Comparison of ENCODE assay signal across 9 cellular contexts in genomic region chr20:17616480-17617211, GRCh38. TPM values are rescaled to one million over a fixed set of nuclear protein-coding genes. Genes with fewer than 3 reads are reported as not detected.
DNase-seq lines count a peak whose midpoint lies in the region; ATAC-seq and TF ChIP-seq lines count a peak whose summit lies in the region.
"Had no signal": no experiment of that assay in that cellular context is flagged by ENCODE, and none has a peak within 500 bp of the region (broad histone marks: within the 10 kb centered on the region; RNA-seq: fewer than 3 reads in every experiment).

No MANE protein-coding gene starts in this region.

- DNase-seq in right cardiac atrium (peak in 2 of 3 donors; percentile 49 to 58), heart right ventricle (no peak), body of pancreas (no peak), ovary (peak in 3 of 5 donors; percentile 25 to 35 (median 32)), NCI-H146 (lab: John Stamatoyannopoulos, UW) (no peak)
- no peak for DNase-seq in stimulated activated CD4-positive, alpha-beta T cell treated with anti-CD3 and anti-CD28 coated beads, Interleukin-15, amount 100 ng/mL, for 24 hours
- DNase-seq: NCI-H1436 treated with DMSO at 0.1 percent for 48 hours had no signal

- H3K27me3 ChIP-seq in right cardiac atrium (ENCODE audit: control insufficient read depth, insufficient read depth) (no peaks in the 10 kb centered on the region), heart right ventricle (no peaks in the 10 kb centered on the region), body of pancreas (no peaks in the 10 kb centered on the region), ovary (no peaks in the 10 kb centered on the region)

- TF ChIP-seq POLR2A in body of pancreas (IDR thresholded peaks at IDR 0.05) (no peak), ovary (IDR thresholded peaks at IDR 0.05) (no peak)

- H3K27ac ChIP-seq in right cardiac atrium (ENCODE audit: low read length) (no peak overlapping the region), heart right ventricle (peak overlapping the region in 2 of 10 donors; percentile 7 to 62), body of pancreas (peak overlapping the region in 3 of 4 donors; percentile 31 to 83 (median 74)), ovary (no peak overlapping the region)

- WGBS in right cardiac atrium, result 82% methylated on average over 22 of the region's 22 CpGs
- 86 to 88% methylated on average over 22 of the region's 22 CpGs for WGBS in heart right ventricle, 2 donors
- 65 to 77% methylated on average over 19 to 20 of the region's 22 CpGs for WGBS in body of pancreas, 2 donors
- 84 to 87% (median 86%) methylated on average over 22 of the region's 22 CpGs for WGBS in ovary, 3 donors

- H3K36me3 ChIP-seq in heart right ventricle (peaks cover 0 to 97% (median 21%) of the 10 kb centered on the region in 9 donors), body of pancreas (replicated peaks in 1 of 2; ENCODE audit: insufficient read depth in 1 of 2, low read depth in 2 of 2) (peaks cover 29 to 42% of the 10 kb centered on the region in 2 donors), ovary (no peaks in the 10 kb centered on the region)

- no peak for TF ChIP-seq EP300 in ovary (IDR thresholded peaks at IDR 0.05)

- no peak for ATAC-seq in right cardiac atrium
- no peak for ATAC-seq in heart right ventricle
- ATAC-seq in body of pancreas, result no peak
- no peak for ATAC-seq in HG02610 (IDR thresholded peaks at IDR 0.05; ENCODE audit: unreplicated experiment)
- ATAC-seq in GM18502 (IDR thresholded peaks at IDR 0.05; ENCODE audit: poor library complexity, unreplicated experiment), result no peak

- no peak overlapping the region for H3K4me3 ChIP-seq in right cardiac atrium (ENCODE audit: low read length)
- no peak overlapping the region for H3K4me3 ChIP-seq in heart right ventricle
- H3K4me3 ChIP-seq in body of pancreas, result no peak overlapping the region
- no peak overlapping the region for H3K4me3 ChIP-seq in ovary

- H3K4me1 ChIP-seq in right cardiac atrium (ENCODE audit: control insufficient read depth, insufficient read depth, low read length), result peaks cover 8% of the 10 kb centered on the region
- peaks cover 23 to 59% (median 38%) of the 10 kb centered on the region in 9 donors for H3K4me1 ChIP-seq in heart right ventricle
- peaks cover 68% of the 10 kb centered on the region for H3K4me1 ChIP-seq in body of pancreas
- H3K4me1 ChIP-seq in ovary (ENCODE audit: insufficient read depth), result peaks cover 16% of the 10 kb centered on the region

- intact Hi-C loops in right cardiac atrium (cut with DNase I) (loop anchor here in 2 of 4 donors (5.0 kb wide), 1 partner anchor 79 kb away; no protein-coding TSS in a partner anchor), heart right ventricle (cut with DNase I) (loop anchor here (1.0 to 10.0 kb wide), 5 partner anchors 79 to 112 kb away; no protein-coding TSS in a partner anchor), body of pancreas (cut with DNase I) (loop anchor here (5.0 kb wide), 1 partner anchor 79 kb away; no protein-coding TSS in a partner anchor), ovary (cut with DNase I) (loop anchor here (2.0 to 5.0 kb wide), 2 partner anchors 79 to 80 kb away; no protein-coding TSS in a partner anchor)

- H3K9me3 ChIP-seq in right cardiac atrium (ENCODE audit: control insufficient read depth, low read length) (no peaks in the 10 kb centered on the region), heart right ventricle (no peaks in the 10 kb centered on the region), body of pancreas (no peaks in the 10 kb centered on the region), ovary (no peaks in the 10 kb centered on the region)

- TF ChIP-seq CTCF in heart right ventricle (IDR thresholded peaks at IDR 0.05), result no peak
- TF ChIP-seq CTCF in body of pancreas (IDR thresholded peaks at IDR 0.05), result no peak
- TF ChIP-seq CTCF in ovary (IDR thresholded peaks at IDR 0.05), result no peak

RNA-seq across cellular contexts. Expression of gene DSTN, which starts 46.8 kb away (rescaled TPM):
- total RNA-seq in right cardiac atrium (100 to 1,000 TPM; 720 to 770 (median 741) TPM), heart right ventricle (100 to 1,000 TPM; 353 to 802 (median 569) TPM), body of pancreas (100 to 1,000 TPM; 103 to 464 TPM), ovary (100 to 1,000 TPM; 162 to 429 (median 299) TPM)
- polyA plus RNA-seq in right cardiac atrium (929 TPM), heart right ventricle (100 to 1,000 TPM; 261 to 538 TPM), ovary (1,000 to 10,000 TPM in 1 of 2 donors, 100 to 1,000 TPM in 1; 404 to 1,033 TPM)

Comparison
In these comparisons a context has a peak if more than half of its experiments do, and no peak if none do; other contexts are left out.
1. DNase-seq: peak in right cardiac atrium (2 of 3) and ovary (3 of 5); none in heart right ventricle (0 of 2), body of pancreas (0 of 4), NCI-H146 (single experiment) and stimulated activated CD4-positive, alpha-beta T cell treated with anti-CD3 and anti-CD28 coated beads, Interleukin-15, amount 100 ng/mL, for 24 hours (single experiment).
2. H3K27ac ChIP-seq: peak in body of pancreas (3 of 4); none in right cardiac atrium (single experiment) and ovary (0 of 2).